In genomic region chr2:105317937-105318336, GRCh38 we compare ENCODE assay signal across 24 cellular contexts. TPM values are rescaled to one million over a fixed set of nuclear protein-coding genes. Genes with fewer than 3 reads are reported as not detected.
DNase-seq lines count a peak whose midpoint lies in the region; ATAC-seq, FAIRE-seq and TF ChIP-seq lines count a peak whose summit lies in the region.
"Had no signal": no experiment of that assay in that cellular context is flagged by ENCODE, and none has a peak within 500 bp of the region (broad histone marks: within the 10 kb centered on the region; RNA-seq: fewer than 3 reads in every experiment).

No MANE protein-coding gene starts in this region.

- TF ChIP-seq RAD21 in IMR-90 (IDR thresholded peaks at IDR 0.05; ENCODE audit: low read length): no peak

- H2AK5ac ChIP-seq in IMR-90 (ENCODE audit: low read depth, low read length): no peak overlapping the region

- H4K5ac ChIP-seq in IMR-90 (ENCODE audit: low read depth, low read length): no peak overlapping the region

- POLR2A ChIA-PET in IMR-90 (lab: Charles Lee; ENCODE audit: unreplicated experiment) (no interaction called here), endothelial cell of umbilical vein (lab: Charles Lee) (no interaction called here)

- BruUV-seq in IMR-90 (replicated peaks; lab: Mats Ljungman, UMichigan) (no TSS peak), endothelial cell of umbilical vein (replicated peaks; lab: Mats Ljungman, UMichigan) (no TSS peak)

- in situ Hi-C loops in IMR-90 (cut with MboI; ENCODE audit: low sequenced_read_pairs) (no loop called here), KBM-7 (cut with MboI; ENCODE audit: low pct_unique_long_range_greater_than_20kb, low sequenced_read_pairs) (no loop called here)

- H3K23ac ChIP-seq in IMR-90 (ENCODE audit: low read depth, low read length): no peak overlapping the region

- H2AFZ ChIP-seq in IMR-90 (replicated peaks; ENCODE audit: low read length, poor library complexity) (no peak overlapping the region), endothelial cell of umbilical vein (ENCODE audit: low read depth, low read length) (no peak overlapping the region), keratinocyte (ENCODE audit: control insufficient read depth, low read length) (no peak overlapping the region)

- intact Hi-C loops in IMR-90 (cut with micrococcal nuclease): no loop called here
- intact Hi-C loops in endothelial cell of umbilical vein (cut with micrococcal nuclease): no loop called here

- H3K4me3 ChIP-seq in IMR-90 (ENCODE audit: insufficient read depth, low read depth, low read length) (no peak overlapping the region), endothelial cell of umbilical vein (replicated peaks in 1 of 3; ENCODE audit: insufficient read depth in 1 of 3, low read depth in 1 of 3, low read length in 3 of 3) (no peak overlapping the region), keratinocyte (ENCODE audit: control insufficient read depth in 2 of 3, extremely low read depth in 1 of 3, insufficient read depth in 2 of 3, low read depth in 1 of 3, low read length in 3 of 3) (no peak overlapping the region), endodermal cell (ENCODE audit: low read length) (no peak overlapping the region)

- no peak overlapping the region for H4K8ac ChIP-seq in IMR-90 (ENCODE audit: low read depth in 2 of 2, low read length in 2 of 2)

- H2BK120ac ChIP-seq in IMR-90 (ENCODE audit: low read depth, low read length): no peak overlapping the region

- FAIRE-seq in RCC 7860 (lab: Jason Lieb, UNC) (no peak), endothelial cell of umbilical vein (lab: Jason Lieb, UNC) (peak; percentile 4), keratinocyte (lab: Jason Lieb, UNC) (peak; percentile 66)
- FAIRE-seq: G401.6 had no signal

- H3K36me3 Mint-ChIP-seq in endodermal cell (ENCODE audit: low read depth): no peaks in the 10 kb centered on the region

- no peak overlapping the region for H3K14ac ChIP-seq in IMR-90 (replicated peaks; ENCODE audit: low read depth, low read length)

- no peaks in the 10 kb centered on the region for H3K9me3 Mint-ChIP-seq in endodermal cell
- H3K9me3 Mint-ChIP-seq: CD4-positive, alpha-beta memory T cell had no signal

- no peaks in the 10 kb centered on the region for H3K27me3 Mint-ChIP-seq in endodermal cell (ENCODE audit: insufficient read depth)
- H3K27me3 Mint-ChIP-seq: CD4-positive, alpha-beta memory T cell had no signal

- no peak overlapping the region for H3K4ac ChIP-seq in IMR-90 (ENCODE audit: low read depth, low read length)

- dilution Hi-C loops in IMR-90 (cut with HindIII; ENCODE audit: low sequenced_read_pairs, unreplicated experiment): no loop called here
- dilution Hi-C loops in endothelial cell of umbilical vein (cut with MboI; ENCODE audit: extremely low pct_ligation_motif_present, low sequenced_read_pairs): no loop called here
- dilution Hi-C loops in keratinocyte (cut with MboI; ENCODE audit: extremely low pct_ligation_motif_present, low sequenced_read_pairs): no loop called here

- H3K4me1 Mint-ChIP-seq in endodermal cell: peaks cover 4% of the 10 kb centered on the region

- no peak overlapping the region for H2BK20ac ChIP-seq in IMR-90 (ENCODE audit: low read depth, low read length)

- H2AK9ac ChIP-seq in IMR-90 (replicated peaks; ENCODE audit: low read depth, low read length, poor library complexity): no peak overlapping the region

- TF ChIP-seq CTCF in IMR-90 (conservative IDR thresholded peaks at IDR 0.05; ENCODE audit: low read depth, low read length): no peak
- TF ChIP-seq CTCF in endothelial cell of umbilical vein (IDR thresholded peaks at IDR 0.05; ENCODE audit: extremely low read depth in 1 of 2, insufficient read depth in 1 of 2, low read depth in 1 of 2, low read length in 2 of 2): no peak
- TF ChIP-seq CTCF in keratinocyte (optimal IDR thresholded peaks at IDR 0.05 in 1 of 3, IDR thresholded peaks at IDR 0.05 in 1 of 3, conservative IDR thresholded peaks at IDR 0.05 in 1 of 3; ENCODE audit: extremely low read depth in 1 of 3, insufficient read depth in 2 of 3, low read length in 3 of 3): no peak
- TF ChIP-seq CTCF in endodermal cell (conservative IDR thresholded peaks at IDR 0.05): no peak

- no peak overlapping the region for H3K9ac ChIP-seq in IMR-90 (ENCODE audit: low read depth, low read length)
- no peak overlapping the region for H3K9ac ChIP-seq in endothelial cell of umbilical vein (replicated peaks; ENCODE audit: extremely low read depth, insufficient read depth, low read length)
- no peak overlapping the region for H3K9ac ChIP-seq in keratinocyte (ENCODE audit: control insufficient read depth, extremely low read depth, insufficient read depth, low read length)
- no peak overlapping the region for H3K9ac ChIP-seq in endodermal cell (ENCODE audit: extremely low read depth, low read length, poor library complexity, severe bottlenecking)
- H3K9ac ChIP-seq: KMS-11, SK-N-SH had no signal

- CTCF ChIA-PET in IMR-90 (lab: Yijun Ruan, JAX): interaction anchor here (0.8 kb wide), 1 partner anchor 23 kb away, joined by 3 read pairs; no protein-coding TSS in a partner anchor
- CTCF ChIA-PET in endothelial cell of umbilical vein (lab: Charles Lee): interaction anchor here (2.2 kb wide), 1 partner anchor 23 kb away, joined by 8 read pairs; no protein-coding TSS in a partner anchor

- no peak overlapping the region for H3K4me2 ChIP-seq in IMR-90 (ENCODE audit: low read depth, low read length)
- H3K4me2 ChIP-seq in endothelial cell of umbilical vein (ENCODE audit: insufficient read depth, low read length): no peak overlapping the region
- H3K4me2 ChIP-seq in keratinocyte (ENCODE audit: control insufficient read depth, extremely low read depth, insufficient read depth, low read depth, low read length): peak overlapping the region; percentile 17
- H3K4me2 ChIP-seq: KMS-11, SK-N-SH had no signal

- H4K20me1 ChIP-seq in IMR-90 (ENCODE audit: insufficient read depth, low read length) (peaks cover 21% of the 10 kb centered on the region; the same call in 1 of the 2 replicates), endothelial cell of umbilical vein (replicated peaks; ENCODE audit: control insufficient read depth, extremely low read depth, insufficient read depth, low read length) (no peaks in the 10 kb centered on the region), keratinocyte (ENCODE audit: control insufficient read depth, extremely low read depth, insufficient read depth, low read length) (no peaks in the 10 kb centered on the region)

- no peak overlapping the region for H3K18ac ChIP-seq in IMR-90 (ENCODE audit: low read depth, low read length)

- H2BK15ac ChIP-seq in IMR-90 (ENCODE audit: low read depth, low read length): no peak overlapping the region

- peaks cover 7% of the 10 kb centered on the region for H3K9me1 ChIP-seq in IMR-90 (ENCODE audit: insufficient read depth, low read length)
- no peaks in the 10 kb centered on the region for H3K9me1 ChIP-seq in endothelial cell of umbilical vein (replicated peaks; ENCODE audit: control insufficient read depth, extremely low read depth, insufficient read depth, low read length)
- no peaks in the 10 kb centered on the region for H3K9me1 ChIP-seq in keratinocyte (ENCODE audit: control insufficient read depth, extremely low read depth, insufficient read depth, low read length)

- H3K79me2 ChIP-seq in endothelial cell of umbilical vein (ENCODE audit: control insufficient read depth, insufficient read depth, low read length) (peaks cover 75% of the 10 kb centered on the region), keratinocyte (ENCODE audit: control insufficient read depth, insufficient read depth, low read length) (peaks cover 68% of the 10 kb centered on the region)

- no peak for TF ChIP-seq POLR2A in IMR-90 (IDR thresholded peaks at IDR 0.05; ENCODE audit: low read depth, low read length)
- TF ChIP-seq POLR2A in endothelial cell of umbilical vein (IDR thresholded peaks at IDR 0.05; ENCODE audit: low read depth, low read length): no peak

- 100% methylated on average over 1 of the region's 3 CpGs; no CpG with 5 or more reads in 1 of the 2 experiments for WGBS in IMR-90 (ENCODE audit: extremely low coverage in 2 of 2, insufficient read length in 1 of 2), 2 experiments
- 94 to 100% methylated on average over 1 to 3 of the region's 3 CpGs for WGBS in endodermal cell (ENCODE audit: insufficient coverage in 1 of 2, insufficient read length in 1 of 2), 2 experiments

- H3K56ac ChIP-seq in IMR-90 (ENCODE audit: extremely low read depth, insufficient read depth, low read length): no peak overlapping the region

- no peak overlapping the region for H3K27ac Mint-ChIP-seq in endodermal cell

- H2BK5ac ChIP-seq in IMR-90 (ENCODE audit: low read depth, low read length, poor library complexity, severe bottlenecking): no peak overlapping the region

- ATAC-seq in IMR-90 (ENCODE audit: low read depth) (no peak), esophagus mucosa (no peak)

- H3K27ac ChIP-seq in IMR-90 (ENCODE audit: insufficient read depth, low read length): no peak overlapping the region
- H3K27ac ChIP-seq in endothelial cell of umbilical vein (ENCODE audit: insufficient read depth, low read depth, low read length): peak overlapping the region; percentile 2
- peak overlapping the region; percentile 5 for H3K27ac ChIP-seq in keratinocyte (ENCODE audit: control insufficient read depth, insufficient read depth, low read length)
- no peak overlapping the region for H3K27ac ChIP-seq in endodermal cell (ENCODE audit: low read depth, low read length)
- H3K27ac ChIP-seq: KMS-11 had no signal

- H3K4me3 Mint-ChIP-seq in endodermal cell: no peak overlapping the region
- H3K4me3 Mint-ChIP-seq: CD4-positive, alpha-beta memory T cell had no signal

- H3K4me1 ChIP-seq in IMR-90 (ENCODE audit: control insufficient read depth, insufficient read depth, low read length) (peaks cover 3% of the 10 kb centered on the region; the same call in 1 of the 2 replicates), endothelial cell of umbilical vein (ENCODE audit: control insufficient read depth, extremely low read depth, insufficient read depth, low read length) (peaks cover 7% of the 10 kb centered on the region), keratinocyte (ENCODE audit: control insufficient read depth, extremely low read depth, insufficient read depth, low read length) (peaks cover 20% of the 10 kb centered on the region), endodermal cell (ENCODE audit: control insufficient read depth, insufficient read depth, low read length) (no peaks in the 10 kb centered on the region)

- H4K91ac ChIP-seq in IMR-90 (ENCODE audit: insufficient read depth, low read depth, low read length): no peak overlapping the region

- DNase-seq in IMR-90 (peak; percentile 18), RCC 7860 (ENCODE audit: low spot score) (peak; percentile 30), endothelial cell of umbilical vein (ENCODE audit: low read depth, low spot score) (peak; percentile 39), keratinocyte (ENCODE audit: low read depth, low spot score) (peak; percentile 30), KBM-7 (no peak), endodermal cell (no peak), NCI-H2029 treated with DMSO at 0.1 percent for 48 hours (lab: John Stamatoyannopoulos, UW) (no peak)
- DNase-seq: C1 segment of cervical spinal cord; CD4-positive, alpha-beta memory T cell; COR-L47; DMS53; H7; NCI-H1092; NCI-H1417 treated with DMSO at 0.1 percent for 48 hours; NCI-H187; NCI-H2171 treated with DMSO at 0.1 percent for 48 hours; NCI-H446; NCI-H524 treated with DMSO at 0.1 percent for 48 hours; NCI-H82; SK-N-SH; SW 1271 had no signal

- H3K27me3 ChIP-seq in IMR-90 (ENCODE audit: control insufficient read depth, insufficient read depth, low read length) (no peaks in the 10 kb centered on the region), endothelial cell of umbilical vein (ENCODE audit: control insufficient read depth in 2 of 2, insufficient read depth in 2 of 2, low read length in 2 of 2) (no peaks in the 10 kb centered on the region), keratinocyte (ENCODE audit: control insufficient read depth, extremely low read depth, insufficient read depth, low read length) (no peaks in the 10 kb centered on the region), endodermal cell (ENCODE audit: control insufficient read depth, insufficient read depth, low read length, poor library complexity, severe bottlenecking) (no peaks in the 10 kb centered on the region)

- no peaks in the 10 kb centered on the region for H3K36me3 ChIP-seq in IMR-90 (ENCODE audit: control insufficient read depth, insufficient read depth, low read length)
- H3K36me3 ChIP-seq in endothelial cell of umbilical vein (ENCODE audit: control insufficient read depth in 2 of 2, extremely low read depth in 1 of 2, insufficient read depth in 2 of 2, low read length in 2 of 2): no peaks in the 10 kb centered on the region
- H3K36me3 ChIP-seq in keratinocyte (ENCODE audit: control insufficient read depth in 2 of 2, extremely low read depth in 1 of 2, insufficient read depth in 2 of 2, low read length in 2 of 2): no peaks in the 10 kb centered on the region
- no peaks in the 10 kb centered on the region for H3K36me3 ChIP-seq in endodermal cell (ENCODE audit: control insufficient read depth, insufficient read depth, low read length)

- H3K9me3 ChIP-seq in IMR-90 (ENCODE audit: control insufficient read depth, insufficient read depth, low read length) (no peaks in the 10 kb centered on the region), endothelial cell of umbilical vein (replicated peaks; ENCODE audit: control insufficient read depth, insufficient read depth, low read length) (no peaks in the 10 kb centered on the region), keratinocyte (ENCODE audit: control insufficient read depth, low read depth, low read length) (no peaks in the 10 kb centered on the region), endodermal cell (ENCODE audit: control insufficient read depth, low read length) (no peaks in the 10 kb centered on the region)
- H3K9me3 ChIP-seq: SK-N-SH had no signal

- H3K79me1 ChIP-seq in IMR-90 (ENCODE audit: low read depth in 1 of 2, low read length in 2 of 2): peaks cover 25 to 50% of the 10 kb centered on the region in 2 experiments

RNA-seq across cellular contexts. Expression of gene TGFBRAP1, which starts 11.6 kb away (rescaled TPM):
- 8.9 and 10.4 TPM in 2 replicates for total RNA-seq in IMR-90 (2012; rRNA removed)
- 6.9 and 7.2 TPM in 2 replicates for polyA plus RNA-seq in IMR-90 (2012; rRNA removed)
- polyA plus RNA-seq in IMR-90 (2012; cell fraction: cytosol; rRNA removed): 5.9 and 7.5 TPM in 2 replicates
- 6.4 and 8.7 TPM in 2 replicates for polyA plus RNA-seq in IMR-90 (2012; cell fraction: nucleus; rRNA removed; ENCODE audit: low replicate concordance)
- 34.9 and 37.6 TPM in 2 replicates for total RNA-seq in endothelial cell of umbilical vein
- polyA plus RNA-seq in endothelial cell of umbilical vein: 22.3 and 25.4 TPM in 2 replicates
- 17.7 and 18.3 TPM in 2 replicates for polyA plus RNA-seq in endothelial cell of umbilical vein (2011; cell fraction: cytosol; rRNA removed)
- 22.6 and 26.4 TPM in 2 replicates for polyA plus RNA-seq in endothelial cell of umbilical vein (2011; cell fraction: nucleus; rRNA removed)
- 27.0 and 29.0 TPM in 2 replicates for polyA plus RNA-seq in endothelial cell of umbilical vein (2012)
- 41.6 and 43.9 TPM in 2 replicates for polyA minus RNA-seq in endothelial cell of umbilical vein
- polyA minus RNA-seq in endothelial cell of umbilical vein (2011; cell fraction: cytosol; rRNA and poly(A)+ RNA removed): 15.0 TPM
- 24.8 and 27.1 TPM in 2 replicates for polyA minus RNA-seq in endothelial cell of umbilical vein (2011; cell fraction: nucleus; rRNA and poly(A)+ RNA removed)
- 7.2 to 9.3 TPM (median 9.0 TPM) in 3 replicates for polyA plus RNA-seq in keratinocyte
- 11.7 TPM for polyA plus RNA-seq in keratinocyte (2011; ENCODE audit: low read depth)
- polyA plus RNA-seq in keratinocyte (2011; cell fraction: cytosol; rRNA removed): 7.6 and 7.8 TPM in 2 replicates
- polyA plus RNA-seq in keratinocyte (2011; cell fraction: nucleus; rRNA removed): 12.6 and 13.7 TPM in 2 replicates
- 10.3 and 13.0 TPM in 2 replicates for polyA plus RNA-seq in keratinocyte (2012; ENCODE audit: low replicate concordance)
- polyA minus RNA-seq in keratinocyte: 12.8 to 22.7 TPM (median 15.7 TPM) in 3 replicates
- polyA minus RNA-seq in keratinocyte (2011; cell fraction: cytosol; rRNA and poly(A)+ RNA removed): 11.5 TPM
- polyA minus RNA-seq in keratinocyte (2011; cell fraction: nucleus; rRNA and poly(A)+ RNA removed): 11.7 and 17.6 TPM in 2 replicates
- 11.4 TPM for total RNA-seq in esophagus mucosa
- 10 to 100 TPM; 15.5 to 17.4 TPM for total RNA-seq in endodermal cell
- 14.6 TPM for polyA plus RNA-seq in endodermal cell (2013, experiment 1 of 2)
- 12.4 TPM for polyA plus RNA-seq in endodermal cell (2013, experiment 2 of 2)

RNA-seq across cellular contexts. Expression of gene C2orf49, which starts 19.4 kb away (rescaled TPM):
- 3.8 and 11.1 TPM in 2 replicates for total RNA-seq in IMR-90 (2012; rRNA removed)
- polyA plus RNA-seq in IMR-90 (2012; rRNA removed): 8.5 and 8.6 TPM in 2 replicates
- polyA plus RNA-seq in IMR-90 (2012; cell fraction: cytosol; rRNA removed): 1.1 and 1.3 TPM in 2 replicates
- 0.46 and 5.5 TPM in 2 replicates for polyA plus RNA-seq in IMR-90 (2012; cell fraction: nucleus; rRNA removed; ENCODE audit: low replicate concordance)
- total RNA-seq in endothelial cell of umbilical vein: 15.0 and 16.0 TPM in 2 replicates
- 3.6 and 4.6 TPM in 2 replicates for polyA plus RNA-seq in endothelial cell of umbilical vein
- 6.9 and 8.1 TPM in 2 replicates for polyA plus RNA-seq in endothelial cell of umbilical vein (2011; cell fraction: cytosol; rRNA removed)
- polyA plus RNA-seq in endothelial cell of umbilical vein (2011; cell fraction: nucleus; rRNA removed): 4.5 and 8.9 TPM in 2 replicates
- polyA plus RNA-seq in endothelial cell of umbilical vein (2012): 13.9 and 19.0 TPM in 2 replicates
- polyA minus RNA-seq in endothelial cell of umbilical vein: 3.9 and 4.4 TPM in 2 replicates
- 7.0 TPM for polyA minus RNA-seq in endothelial cell of umbilical vein (2011; cell fraction: cytosol; rRNA and poly(A)+ RNA removed)
- 4.2 and 6.7 TPM in 2 replicates for polyA minus RNA-seq in endothelial cell of umbilical vein (2011; cell fraction: nucleus; rRNA and poly(A)+ RNA removed)
- 13.1 to 19.4 TPM (median 14.5 TPM) in 3 replicates for polyA plus RNA-seq in keratinocyte
- 43.2 TPM for polyA plus RNA-seq in keratinocyte (2011; ENCODE audit: low read depth)
- polyA plus RNA-seq in keratinocyte (2011; cell fraction: cytosol; rRNA removed): 11.8 and 17.0 TPM in 2 replicates
- 13.9 and 18.8 TPM in 2 replicates for polyA plus RNA-seq in keratinocyte (2011; cell fraction: nucleus; rRNA removed)
- 12.3 and 18.3 TPM in 2 replicates for polyA plus RNA-seq in keratinocyte (2012; ENCODE audit: low replicate concordance)
- 3.6 to 6.0 TPM (median 4.7 TPM) in 3 replicates for polyA minus RNA-seq in keratinocyte
- 4.2 TPM for polyA minus RNA-seq in keratinocyte (2011; cell fraction: cytosol; rRNA and poly(A)+ RNA removed)
- polyA minus RNA-seq in keratinocyte (2011; cell fraction: nucleus; rRNA and poly(A)+ RNA removed): 3.3 and 9.2 TPM in 2 replicates
- 9.4 TPM for total RNA-seq in esophagus mucosa
- total RNA-seq in endodermal cell: 10 to 100 TPM; 18.1 to 22.2 TPM
- polyA plus RNA-seq in endodermal cell (2013, experiment 1 of 2): 20.8 TPM
- 22.3 TPM for polyA plus RNA-seq in endodermal cell (2013, experiment 2 of 2)

Comparison
In these comparisons a context has a peak if more than half of its experiments do, and no peak if none do; other contexts are left out.
1. DNase-seq: peak in IMR-90 (single experiment), RCC 7860 (single experiment), endothelial cell of umbilical vein (single experiment) and keratinocyte (single experiment); none in KBM-7 (single experiment), endodermal cell (single experiment) and NCI-H2029 treated with DMSO at 0.1 percent for 48 hours (single experiment).
2. H3K27ac ChIP-seq: peak in endothelial cell of umbilical vein (single experiment) and keratinocyte (single experiment); none in IMR-90 (single experiment) and endodermal cell (single experiment).